ENCODE assay signal across 16 cellular contexts in the genomic region with DNA sequence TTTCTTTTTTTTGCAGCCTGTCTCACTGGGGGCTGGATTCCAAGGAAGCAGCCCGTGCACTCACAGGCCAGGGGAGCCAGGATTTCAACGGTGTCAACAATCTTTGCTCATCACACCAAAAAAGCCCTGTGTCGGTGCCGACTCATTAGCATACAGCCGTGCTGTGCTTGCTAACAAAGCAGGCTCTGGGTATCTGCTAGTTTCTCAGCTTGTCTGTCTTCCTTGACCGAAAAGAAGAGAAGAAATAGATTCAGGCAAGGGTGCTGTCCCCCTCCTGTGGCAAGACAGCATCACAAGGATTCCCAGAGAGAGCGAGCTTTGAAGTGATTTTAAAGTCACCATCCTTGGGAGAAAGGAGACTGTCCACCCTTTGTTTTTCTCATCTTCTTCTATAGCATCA.
DNase-seq lines count a peak whose midpoint lies in the region; ATAC-seq, FAIRE-seq and TF ChIP-seq lines count a peak whose summit lies in the region.
"Had no signal": no experiment of that assay in that cellular context is flagged by ENCODE, and none has a peak within 500 bp of the region (broad histone marks: within the 10 kb centered on the region; RNA-seq: fewer than 3 reads in every experiment).

No MANE protein-coding gene starts in this region.

- intact Hi-C loops in CD14-positive monocyte (cut with micrococcal nuclease) = loop anchor here in 1 of 2 donors (10.0 kb wide), 3 partner anchors 186 to 574 kb away; no protein-coding TSS in a partner anchor

- H3K4me1 ChIP-seq in mesodermal cell (ENCODE audit: control insufficient read depth, insufficient read depth, low read length, poor library complexity, severe bottlenecking) = peaks cover 2% of the 10 kb centered on the region
- H3K4me1 ChIP-seq: Peyer's patch had no signal

- H3K27me3 Mint-ChIP-seq in brain (no peaks in the 10 kb centered on the region), CD14-positive monocyte (ENCODE audit: low read depth in 3 of 3) (peaks cover 0 to 7% (median 0%) of the 10 kb centered on the region in 3 donors)

- H3K4me1 Mint-ChIP-seq in brain (peaks cover 61% of the 10 kb centered on the region), CD14-positive monocyte (peaks cover 40% of the 10 kb centered on the region)

- H3K4me3 Mint-ChIP-seq in brain (peak overlapping the region; percentile 36 to 74 (median 64)), CD14-positive monocyte (no peak overlapping the region)
- H3K4me3 Mint-ChIP-seq: natural killer cell had no signal

- no peaks in the 10 kb centered on the region for H3K9me3 ChIP-seq in mesodermal cell (ENCODE audit: control insufficient read depth, low read length)
- H3K9me3 ChIP-seq: Peyer's patch, transverse colon had no signal

- no peak for ATAC-seq in GM21526 (IDR thresholded peaks at IDR 0.05; ENCODE audit: low FRiP score, unreplicated experiment)
- ATAC-seq: natural killer cell had no signal

- FAIRE-seq in D721Med (lab: Jason Lieb, UNC) = no peak

- peak overlapping the region; percentile 89 to 97 (median 95) for H3K27ac Mint-ChIP-seq in brain
- H3K27ac Mint-ChIP-seq in CD14-positive monocyte = peak overlapping the region in 3 of 7 donors; percentile 8 to 92 (median 26)
- H3K27ac Mint-ChIP-seq: natural killer cell had no signal

- H3K9me3 Mint-ChIP-seq in brain (no peaks in the 10 kb centered on the region), CD14-positive monocyte (no peaks in the 10 kb centered on the region)
- H3K9me3 Mint-ChIP-seq: natural killer cell had no signal

- H3K36me3 ChIP-seq in mesodermal cell (ENCODE audit: control insufficient read depth, insufficient read depth, low read length) = no peaks in the 10 kb centered on the region
- H3K36me3 ChIP-seq: Peyer's patch, transverse colon had no signal

- H3K27ac ChIP-seq in mesodermal cell (ENCODE audit: low read depth, low read length, severe bottlenecking) = peak overlapping the region; percentile 1
- H3K27ac ChIP-seq: Peyer's patch, transverse colon, VCaP had no signal

- TF ChIP-seq CTCF in D721Med (IDR thresholded peaks at IDR 0.05; ENCODE audit: insufficient read depth, missing control alignments) = peak; percentile 6
- TF ChIP-seq CTCF in brain (conservative IDR thresholded peaks at IDR 0.05) = peak in 1 of 2 experiments; percentile 12
- TF ChIP-seq CTCF in CD14-positive monocyte (IDR thresholded peaks at IDR 0.05) = no peak

- DNase-seq in D721Med (ENCODE audit: insufficient read length, low spot score) (no peak), NCI-H2171 (lab: John Stamatoyannopoulos, UW) (peak; percentile 60), CD14-positive monocyte (ENCODE audit: low spot score) (no peak), NCI-H226 (no peak)
- no peak for DNase-seq in stimulated activated CD4-positive, alpha-beta T cell treated with anti-CD3 and anti-CD28 coated beads, Interleukin-4, amount 100 ng/mL, for 1 hour
- DNase-seq: DMS79, GOT3, left ventricle myocardium superior, MM.1S, natural killer cell, Peyer's patch, transverse colon had no signal

- WGBS in mesodermal cell (ENCODE audit: insufficient coverage in 2 of 2), 2 experiments = 22 to 34% methylated on average over 4 to 7 of the region's 7 CpGs

- no peak overlapping the region for H3K4me3 ChIP-seq in mesodermal cell (ENCODE audit: extremely low read depth, insufficient read depth, low read length, poor library complexity, severe bottlenecking)
- H3K4me3 ChIP-seq: Peyer's patch, transverse colon had no signal

- H3K36me3 Mint-ChIP-seq in brain (no peaks in the 10 kb centered on the region), CD14-positive monocyte (peaks cover 6 to 22% of the 10 kb centered on the region in 2 donors)
- H3K36me3 Mint-ChIP-seq: natural killer cell had no signal

Comparison
In these comparisons a context has a peak if more than half of its experiments do, and no peak if none do; other contexts are left out.
1. H3K4me3 Mint-ChIP-seq: peak in brain (5 of 5); none in CD14-positive monocyte (0 of 2).